8 cellular contexts compared by ENCODE assay signal in genomic region chrX:107659768-107660167, GRCh38. TPM values are rescaled to one million over a fixed set of nuclear protein-coding genes. Genes with fewer than 3 reads are reported as not detected.
A peak's percentile ranks its signal among the peaks of the same experiment; 100 is the strongest.
DNase-seq lines count a peak whose midpoint lies in the region; ATAC-seq and TF ChIP-seq lines count a peak whose summit lies in the region.

No MANE protein-coding gene starts in this region.

- intact Hi-C loops in Right ventricle myocardium inferior (cut with DNase I) = loop anchor here (1.0 to 2.0 kb wide), 2 partner anchors 118 to 235 kb away; partner anchors contain the start of gene NCBP2L
- intact Hi-C loops in cardiac septum (cut with DNase I) = loop anchor here (2.0 kb wide), 1 partner anchor 117 kb away; the partner anchor contains the start of gene NCBP2L
- intact Hi-C loops in transverse colon (cut with DNase I; ENCODE audit: low total_unique reads) = loop anchor here (5.0 kb wide), 1 partner anchor 118 kb away; the partner anchor contains the start of genes NCBP2L and TSC22D3

- H3K4me1 Mint-ChIP-seq in activated CD8-positive, alpha-beta T cell treated with anti-CD3 and anti-CD28 coated beads, Interleukin-2, amount 10 ng/mL, durations not matched to agents 7 days and 5 days (ENCODE audit: low read depth) = peaks cover 9% of the 10 kb centered on the region

- POLR2A ChIA-PET in activated CD8-positive, alpha-beta T cell treated with anti-CD3 and anti-CD28 coated beads, Interleukin-2, amount 10 ng/mL, durations not matched to agents 7 days and 5 days (lab: Charles Lee) = interaction anchor here (1.3 kb wide), 1 partner anchor 31 kb away, joined by 3 read pairs; the partner anchor contains the start of gene PRPS1

- in situ Hi-C loops in transverse colon (cut with MboI; ENCODE audit: low pct_ligation_motif_present in 1 of 4, low pct_unique_long_range_greater_than_20kb in 1 of 4, low sequenced_read_pairs in 3 of 4) = loop anchor here (5.0 to 25.0 kb wide), 4 partner anchors 103 to 228 kb away; partner anchors contain the start of genes NCBP2L (in 2 of the 4) and TSC22D3 (in 2 of the 4)

- no peaks in the 10 kb centered on the region for H3K9me3 ChIP-seq in transverse colon

- no peak overlapping the region for H3K27ac ChIP-seq in transverse colon

- peak; percentile 53 to 62 (median 61) for TF ChIP-seq CTCF in transverse colon (IDR thresholded peaks at IDR 0.05)

- no peaks in the 10 kb centered on the region for H3K36me3 ChIP-seq in transverse colon

- H3K27ac Mint-ChIP-seq in activated CD8-positive, alpha-beta T cell treated with anti-CD3 and anti-CD28 coated beads, Interleukin-2, amount 10 ng/mL, durations not matched to agents 7 days and 5 days = no peak overlapping the region

- peak; percentile 38 for ATAC-seq in Right ventricle myocardium inferior
- ATAC-seq in activated CD8-positive, alpha-beta T cell treated with anti-CD3 and anti-CD28 coated beads, Interleukin-2, amount 10 ng/mL, durations not matched to agents 7 days and 5 days = no peak
- ATAC-seq in GM21381 (IDR thresholded peaks at IDR 0.05; ENCODE audit: unreplicated experiment) = no peak
- ATAC-seq in HG03571 (IDR thresholded peaks at IDR 0.05; ENCODE audit: unreplicated experiment) = no peak

- TF ChIP-seq POLR2A in transverse colon (IDR thresholded peaks at IDR 0.05) = no peak

- no peak for TF ChIP-seq EP300 in transverse colon (IDR thresholded peaks at IDR 0.05; ENCODE audit: low read depth)

- CTCF ChIA-PET in activated CD8-positive, alpha-beta T cell treated with anti-CD3 and anti-CD28 coated beads, Interleukin-2, amount 10 ng/mL, durations not matched to agents 7 days and 5 days (lab: Charles Lee) = interaction anchor here (1.0 to 10.8 kb wide), 14 partner anchors 9 to 166 kb away, joined by 3 to 147 read pairs (median 4); partner anchors contain the start of genes MID2, NCBP2L, PRPS1 and TSC22D3

- peaks cover 2% of the 10 kb centered on the region for H3K36me3 Mint-ChIP-seq in activated CD8-positive, alpha-beta T cell treated with anti-CD3 and anti-CD28 coated beads, Interleukin-2, amount 10 ng/mL, durations not matched to agents 7 days and 5 days (ENCODE audit: low read depth)

- no peaks in the 10 kb centered on the region for H3K27me3 ChIP-seq in transverse colon

- no peaks in the 10 kb centered on the region for H3K9me3 Mint-ChIP-seq in activated CD8-positive, alpha-beta T cell treated with anti-CD3 and anti-CD28 coated beads, Interleukin-2, amount 10 ng/mL, durations not matched to agents 7 days and 5 days (ENCODE audit: insufficient read depth)

- 53% methylated on average over 1 of the region's 1 CpG; no CpG with 5 or more reads in 1 of the 2 donors for WGBS in transverse colon (ENCODE audit: low coverage in 1 of 2), 2 donors

- no peak overlapping the region for H3K4me3 ChIP-seq in transverse colon

- H3K4me1 ChIP-seq in transverse colon = no peaks in the 10 kb centered on the region

- DNase-seq in Right ventricle myocardium inferior (ENCODE audit: missing footprints) (no peak), cardiac septum (ENCODE audit: low spot score) (no peak), NAMALWA (ENCODE audit: low spot score) (peak; percentile 58), hippocampal formation (lab: John Stamatoyannopoulos, UW) (peak; percentile 1 to 61), transverse colon (no peak)
- DNase-seq in activated CD8-positive, alpha-beta T cell treated with anti-CD3 and anti-CD28 coated beads, Interleukin-2, amount 10 ng/mL, durations not matched to agents 7 days and 5 days = peak; percentile 29

- no peaks in the 10 kb centered on the region for H3K27me3 Mint-ChIP-seq in activated CD8-positive, alpha-beta T cell treated with anti-CD3 and anti-CD28 coated beads, Interleukin-2, amount 10 ng/mL, durations not matched to agents 7 days and 5 days (ENCODE audit: low read depth)

- H3K4me3 Mint-ChIP-seq in activated CD8-positive, alpha-beta T cell treated with anti-CD3 and anti-CD28 coated beads, Interleukin-2, amount 10 ng/mL, durations not matched to agents 7 days and 5 days = no peak overlapping the region

RNA-seq across cellular contexts. Expression of gene PRPS1, which starts 31.5 kb away (rescaled TPM):
- total RNA-seq in Right ventricle myocardium inferior (24.1 TPM), cardiac septum (22.7 TPM), transverse colon (10 to 100 TPM in 2 of 4 donors, 1 to 10 TPM in 2; 1.5 to 16.5 (median 12.4) TPM)
- 10 to 100 TPM; 69.8 to 71.3 TPM for total RNA-seq in activated CD8-positive, alpha-beta T cell treated with anti-CD3 and anti-CD28 coated beads, Interleukin-2, amount 10 ng/mL, durations not matched to agents 7 days and 5 days

Comparison
In these comparisons a context has a peak if more than half of its experiments do, and no peak if none do; other contexts are left out.
1. DNase-seq: peak in NAMALWA (single experiment), activated CD8-positive, alpha-beta T cell treated with anti-CD3 and anti-CD28 coated beads, Interleukin-2, amount 10 ng/mL, durations not matched to agents 7 days and 5 days (single experiment) and hippocampal formation (2 of 2); none in Right ventricle myocardium inferior (single experiment), cardiac septum (single experiment) and transverse colon (single experiment).